In the genomic region with DNA sequence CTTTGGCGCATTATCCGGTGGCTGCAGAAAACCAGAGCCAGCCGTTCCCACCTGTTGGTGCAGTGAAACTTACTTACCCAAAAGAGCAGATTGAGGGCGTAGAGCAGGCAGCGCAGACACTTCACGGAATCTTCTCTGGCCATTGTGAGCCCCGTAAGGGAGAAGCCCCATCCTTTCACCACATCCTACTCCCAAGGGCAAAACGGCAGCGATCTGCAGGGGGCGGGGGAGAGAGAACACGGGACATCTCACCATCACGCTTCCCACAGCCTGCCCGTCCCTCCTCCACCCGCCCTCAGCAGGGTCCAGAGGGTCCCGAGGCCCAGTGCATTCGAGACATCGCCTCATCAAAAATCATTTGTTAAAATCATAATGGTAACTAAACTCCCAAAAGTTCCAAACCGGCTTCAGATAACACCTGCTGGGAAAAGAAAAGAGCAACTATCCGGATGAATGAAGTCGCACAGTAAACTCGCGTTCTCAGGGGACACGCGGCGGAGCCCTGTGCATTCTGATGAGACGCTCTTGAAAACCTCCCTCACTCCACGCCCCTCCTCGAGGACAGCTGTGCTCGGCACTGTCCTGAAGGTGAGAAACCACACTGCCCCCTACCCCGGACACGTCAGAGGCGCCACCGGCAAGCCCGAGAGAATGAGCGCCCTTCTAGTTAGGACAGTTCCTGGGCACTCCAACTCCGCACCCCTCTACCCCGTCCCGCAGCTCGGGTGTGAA, we compare ENCODE assay signal across 8 cellular contexts. TPM values are rescaled to one million over a fixed set of nuclear protein-coding genes. Genes with fewer than 3 reads are reported as not detected.
A peak's percentile ranks its signal among the peaks of the same experiment; 100 is the strongest.
DNase-seq lines count a peak whose midpoint lies in the region; ATAC-seq and TF ChIP-seq lines count a peak whose summit lies in the region.

No MANE protein-coding gene starts in this region.

- TF ChIP-seq CTCF in NB4 (IDR thresholded peaks at IDR 0.05; ENCODE audit: low read depth, low read length) (no peak), fibroblast of pulmonary artery (IDR thresholded peaks at IDR 0.05; ENCODE audit: low read length, missing control alignments) (no peak)

- H3K36me3 ChIP-seq in naive thymus-derived CD4-positive, alpha-beta T cell (ENCODE audit: control insufficient read depth in 2 of 3, insufficient read depth in 3 of 3, low read length in 3 of 3) = no peaks in the 10 kb centered on the region

- H3K27me3 Mint-ChIP-seq in naive thymus-derived CD4-positive, alpha-beta T cell = peaks cover 56 to 75% (median 68%) of the 10 kb centered on the region in 5 donors

- H3K4me3 ChIP-seq in NB4 (ENCODE audit: low read depth, low read length) = no peak overlapping the region
- H3K4me3 ChIP-seq in fibroblast of pulmonary artery (replicated peaks; ENCODE audit: low read depth, low read length) = peak overlapping the region; percentile 69
- peak overlapping the region; percentile 52 for H3K4me3 ChIP-seq in naive thymus-derived CD4-positive, alpha-beta T cell (ENCODE audit: low read length)

- ATAC-seq in HG02588 (IDR thresholded peaks at IDR 0.05; ENCODE audit: unreplicated experiment) = peak; percentile 60
- ATAC-seq in naive thymus-derived CD4-positive, alpha-beta T cell = peak; percentile 40

- H3K27me3 ChIP-seq in naive thymus-derived CD4-positive, alpha-beta T cell (ENCODE audit: control insufficient read depth in 2 of 2, insufficient read depth in 2 of 2, low read length in 2 of 2) = peaks cover 13 to 15% of the 10 kb centered on the region in 2 donors

- peaks cover 10 to 13% (median 12%) of the 10 kb centered on the region in 7 donors for H3K4me1 Mint-ChIP-seq in naive thymus-derived CD4-positive, alpha-beta T cell

- intact Hi-C loops in naive thymus-derived CD4-positive, alpha-beta T cell (cut with micrococcal nuclease) = loop anchor here (1.0 to 10.0 kb wide), 4 partner anchors 49 to 131 kb away; partner anchors contain the start of gene CPED1 (in 1 of the 2)

- H3K9me3 ChIP-seq in naive thymus-derived CD4-positive, alpha-beta T cell (ENCODE audit: control insufficient read depth in 2 of 3, low read length in 3 of 3) = no peaks in the 10 kb centered on the region

- peaks cover 0 to 3% (median 0%) of the 10 kb centered on the region in 11 donors for H3K9me3 Mint-ChIP-seq in naive thymus-derived CD4-positive, alpha-beta T cell

- no peak for TF ChIP-seq POLR2A in NB4 (IDR thresholded peaks at IDR 0.05; ENCODE audit: extremely low read depth, insufficient read length)

- H3K27ac ChIP-seq in naive thymus-derived CD4-positive, alpha-beta T cell (ENCODE audit: low read depth, low read length) = no peak overlapping the region

- POLR2A ChIA-PET in naive thymus-derived CD4-positive, alpha-beta T cell (lab: Charles Lee) = no interaction called here

- peaks cover 0 to 8% of the 10 kb centered on the region in 2 donors for H3K4me1 ChIP-seq in naive thymus-derived CD4-positive, alpha-beta T cell (ENCODE audit: control insufficient read depth in 2 of 2, insufficient read depth in 2 of 2, low read length in 2 of 2)

- peak; percentile 8 for DNase-seq in stimulated activated CD4-positive, alpha-beta T cell treated with anti-CD3 and anti-CD28 coated beads, Interleukin-12 subunit alpha, Interleukin-12 subunit beta, amount 100 ng/mL, for 4 hours
- no peak for DNase-seq in stimulated activated CD4-positive, alpha-beta T cell treated with anti-CD3 and anti-CD28 coated beads, Interleukin-2, amount 100 ng/mL, for 48 hours
- DNase-seq in NB4 (ENCODE audit: low read depth) (peak; percentile 29), fibroblast of pulmonary artery (ENCODE audit: low read depth) (peak; percentile 11), cerebellar nuclear complex (lab: John Stamatoyannopoulos, UW) (no peak)
- peak; percentile 9 to 13 for DNase-seq in activated CD4-positive, alpha-beta T cell treated with anti-CD3 and anti-CD28 coated beads, Interleukin-2, amount 50 U/mL, for 48 hours
- peak in 4 of 9 donors; percentile 0 to 23 (median 2) for DNase-seq in naive thymus-derived CD4-positive, alpha-beta T cell

- H3K4me3 Mint-ChIP-seq in naive thymus-derived CD4-positive, alpha-beta T cell = peak overlapping the region; percentile 82 to 90 (median 86)

- H3K36me3 Mint-ChIP-seq in naive thymus-derived CD4-positive, alpha-beta T cell = no peaks in the 10 kb centered on the region

- CTCF ChIA-PET in naive thymus-derived CD4-positive, alpha-beta T cell (lab: Charles Lee) = no interaction called here

- H3K27ac Mint-ChIP-seq in naive thymus-derived CD4-positive, alpha-beta T cell = no peak overlapping the region

RNA-seq across cellular contexts. Expression of gene TSPAN12, which starts 1.2 kb away (rescaled TPM):
- not detected for total RNA-seq in naive thymus-derived CD4-positive, alpha-beta T cell
- not detected for polyA plus RNA-seq in naive thymus-derived CD4-positive, alpha-beta T cell

Comparison
In these comparisons a context has a peak if more than half of its experiments do, and no peak if none do; other contexts are left out.
1. DNase-seq: peak in stimulated activated CD4-positive, alpha-beta T cell treated with anti-CD3 and anti-CD28 coated beads, Interleukin-12 subunit alpha, Interleukin-12 subunit beta, amount 100 ng/mL, for 4 hours (single experiment), NB4 (single experiment), activated CD4-positive, alpha-beta T cell treated with anti-CD3 and anti-CD28 coated beads, Interleukin-2, amount 50 U/mL, for 48 hours (2 of 2) and fibroblast of pulmonary artery (single experiment); none in stimulated activated CD4-positive, alpha-beta T cell treated with anti-CD3 and anti-CD28 coated beads, Interleukin-2, amount 100 ng/mL, for 48 hours (0 of 2) and cerebellar nuclear complex (0 of 2).